Comparison of ENCODE assay signal across 8 cellular contexts in the genomic region with DNA sequence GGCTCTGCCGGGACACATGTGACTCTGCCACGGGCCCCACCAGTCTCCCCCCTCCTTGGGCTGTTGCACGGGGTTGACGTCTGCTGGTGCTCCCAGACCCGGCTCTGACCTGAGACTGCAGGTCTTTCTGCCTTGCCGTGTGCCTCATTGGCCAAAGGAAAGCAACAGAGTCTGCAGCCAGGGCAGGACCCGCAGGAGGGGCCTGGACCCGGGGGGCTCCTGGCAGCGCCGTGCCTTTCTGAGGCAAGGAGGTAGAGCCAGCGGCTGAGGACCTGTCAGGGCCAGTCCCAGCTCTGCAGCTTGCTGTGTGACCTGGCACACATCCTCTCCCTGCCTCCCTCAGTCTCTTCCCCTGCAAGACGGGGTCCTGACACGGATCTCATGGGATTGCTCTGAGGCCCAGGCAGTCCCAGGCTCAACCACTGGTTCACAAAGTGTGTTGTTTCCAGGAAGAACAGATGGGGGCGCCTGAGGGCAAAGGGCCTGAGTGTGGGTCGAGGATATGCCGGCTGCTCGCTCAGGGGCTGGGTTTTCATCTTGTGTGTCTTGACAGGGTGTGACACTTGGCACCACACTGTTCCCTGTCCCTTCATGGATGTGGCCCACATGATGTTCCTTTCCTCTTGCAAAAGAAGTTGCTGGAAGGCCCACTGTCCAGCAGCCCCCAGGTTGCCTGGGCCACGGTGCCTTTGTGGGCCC. TPM values are rescaled to one million over a fixed set of nuclear protein-coding genes. Genes with fewer than 3 reads are reported as not detected.
A peak's percentile ranks its signal among the peaks of the same experiment; 100 is the strongest.
DNase-seq lines count a peak whose midpoint lies in the region; TF ChIP-seq lines count a peak whose summit lies in the region.

No MANE protein-coding gene starts in this region.

- peak; percentile 88 for DNase-seq in activated CD4-positive, alpha-beta T cell treated with anti-CD3 and anti-CD28 coated beads, Interleukin-2, amount 10 ng/mL, durations not matched to agents 24 days and 14 days
- DNase-seq in activated CD4-positive, alpha-beta T cell treated with anti-CD3 and anti-CD28 coated beads for 1 hour = no peak
- DNase-seq in OCI-LY7 (ENCODE audit: low spot score) = peak; percentile 43
- peak; percentile 72 for DNase-seq in ecto neural progenitor cell (ENCODE audit: low spot score)
- DNase-seq in neural crest cell (ENCODE audit: low read depth, low spot score) = peak; percentile 51
- DNase-seq in cerebellum (ENCODE audit: low spot score) = no peak
- no peak for DNase-seq in T-helper 9 cell
- no peak for DNase-seq in NCI-H2107 (lab: John Stamatoyannopoulos, UW)

- CTCF ChIA-PET in OCI-LY7 (lab: Charles Lee; ENCODE audit: unreplicated experiment) = no interaction called here

- H3K9me3 ChIP-seq in OCI-LY7 (ENCODE audit: low read length) = no peaks in the 10 kb centered on the region

- no peaks in the 10 kb centered on the region for H3K4me1 ChIP-seq in OCI-LY7 (ENCODE audit: insufficient read depth, low read length, poor library complexity, severe bottlenecking)

- H3K27me3 Mint-ChIP-seq in activated CD4-positive, alpha-beta T cell treated with anti-CD3 and anti-CD28 coated beads, Interleukin-2, amount 10 ng/mL, durations not matched to agents 24 days and 14 days = no peaks in the 10 kb centered on the region
- H3K27me3 Mint-ChIP-seq in neural crest cell (ENCODE audit: low read depth) = no peaks in the 10 kb centered on the region

- BruUV-seq in OCI-LY7 (replicated peaks; lab: Mats Ljungman, UMichigan) = no TSS peak

- H3K4me3 ChIP-seq in OCI-LY7 (ENCODE audit: low read depth, low read length, poor library complexity, severe bottlenecking) = no peak overlapping the region

- H2AFZ ChIP-seq in OCI-LY7 (ENCODE audit: low read length) = no peak overlapping the region

- H3K9me3 Mint-ChIP-seq in activated CD4-positive, alpha-beta T cell treated with anti-CD3 and anti-CD28 coated beads, Interleukin-2, amount 10 ng/mL, durations not matched to agents 24 days and 14 days = no peaks in the 10 kb centered on the region
- H3K9me3 Mint-ChIP-seq in neural crest cell = no peaks in the 10 kb centered on the region

- POLR2A ChIA-PET in OCI-LY7 (lab: Charles Lee) = no interaction called here

- H3K27ac ChIP-seq in OCI-LY7 (ENCODE audit: low read depth, low read length, poor library complexity, severe bottlenecking) = no peak overlapping the region

- H3K36me3 Mint-ChIP-seq in activated CD4-positive, alpha-beta T cell treated with anti-CD3 and anti-CD28 coated beads, Interleukin-2, amount 10 ng/mL, durations not matched to agents 24 days and 14 days (ENCODE audit: low read depth) = peaks cover 18% of the 10 kb centered on the region
- no peaks in the 10 kb centered on the region for H3K36me3 Mint-ChIP-seq in neural crest cell (ENCODE audit: low read depth)

- intact Hi-C loops in activated CD4-positive, alpha-beta T cell treated with anti-CD3 and anti-CD28 coated beads, Interleukin-2, amount 10 ng/mL, durations not matched to agents 24 days and 14 days (cut with micrococcal nuclease) = no loop called here
- intact Hi-C loops in OCI-LY7 (cut with micrococcal nuclease; ENCODE audit: unreplicated experiment) = no loop called here

- H3K4me3 Mint-ChIP-seq in activated CD4-positive, alpha-beta T cell treated with anti-CD3 and anti-CD28 coated beads, Interleukin-2, amount 10 ng/mL, durations not matched to agents 24 days and 14 days = no peak overlapping the region
- no peak overlapping the region for H3K4me3 Mint-ChIP-seq in neural crest cell

- TF ChIP-seq CTCF in OCI-LY7 (conservative IDR thresholded peaks at IDR 0.05; ENCODE audit: low read length) (peak; percentile 73), neural crest cell (conservative IDR thresholded peaks at IDR 0.05) (peak; percentile 39)

- H3K4me1 Mint-ChIP-seq in activated CD4-positive, alpha-beta T cell treated with anti-CD3 and anti-CD28 coated beads, Interleukin-2, amount 10 ng/mL, durations not matched to agents 24 days and 14 days = peaks cover 4% of the 10 kb centered on the region
- H3K4me1 Mint-ChIP-seq in neural crest cell = no peaks in the 10 kb centered on the region

- H3K79me2 ChIP-seq in OCI-LY7 (ENCODE audit: insufficient read depth, low read depth, low read length) = no peaks in the 10 kb centered on the region

- no peak overlapping the region for H3K27ac Mint-ChIP-seq in activated CD4-positive, alpha-beta T cell treated with anti-CD3 and anti-CD28 coated beads, Interleukin-2, amount 10 ng/mL, durations not matched to agents 24 days and 14 days
- no peak overlapping the region for H3K27ac Mint-ChIP-seq in neural crest cell (ENCODE audit: unreplicated experiment)

- H3K4me2 ChIP-seq in OCI-LY7 (ENCODE audit: low read length) = no peak overlapping the region

- H3K9me2 ChIP-seq in OCI-LY7 (ENCODE audit: insufficient read depth, low read length) = no peaks in the 10 kb centered on the region

- no peaks in the 10 kb centered on the region; the same call in 1 of the 2 replicates for H4K20me1 ChIP-seq in OCI-LY7 (ENCODE audit: insufficient read depth, low read length)

- peaks cover 36% of the 10 kb centered on the region; the same call in 1 of the 2 replicates for H3K36me3 ChIP-seq in OCI-LY7 (ENCODE audit: insufficient read depth, low read length)

RNA-seq across cellular contexts. Expression of gene CAPN10, which starts 9.0 kb away (rescaled TPM):
- total RNA-seq in activated CD4-positive, alpha-beta T cell treated with anti-CD3 and anti-CD28 coated beads, Interleukin-2, amount 10 ng/mL, durations not matched to agents 24 days and 14 days = 48.4 and 51.9 TPM in 2 replicates
- 54.1 and 78.1 TPM in 2 replicates for total RNA-seq in OCI-LY7 (2014; rRNA removed; shearing (Covaris generic))
- total RNA-seq in OCI-LY7 (2022) = 67.3 and 70.6 TPM in 2 replicates
- 57.7 and 62.7 TPM in 2 replicates for total RNA-seq in neural crest cell
- 31.2 TPM for total RNA-seq in cerebellum

RNA-seq across cellular contexts. Expression of gene RNPEPL1, which starts 27.2 kb away (rescaled TPM):
- total RNA-seq in activated CD4-positive, alpha-beta T cell treated with anti-CD3 and anti-CD28 coated beads, Interleukin-2, amount 10 ng/mL, durations not matched to agents 24 days and 14 days = 59.1 and 60.7 TPM in 2 replicates
- 22.7 and 41.9 TPM in 2 replicates for total RNA-seq in OCI-LY7 (2014; rRNA removed; shearing (Covaris generic))
- total RNA-seq in OCI-LY7 (2022) = 51.8 and 53.5 TPM in 2 replicates
- 36.1 and 37.1 TPM in 2 replicates for total RNA-seq in neural crest cell
- total RNA-seq in cerebellum = 5.4 TPM

RNA-seq across cellular contexts. Expression of gene GPR35, which starts 29.8 kb away (rescaled TPM):
- total RNA-seq in activated CD4-positive, alpha-beta T cell treated with anti-CD3 and anti-CD28 coated beads, Interleukin-2, amount 10 ng/mL, durations not matched to agents 24 days and 14 days = 7.1 and 8.7 TPM in 2 replicates
- total RNA-seq in OCI-LY7 (2014; rRNA removed; shearing (Covaris generic)) = 0.88 and 2.1 TPM in 2 replicates
- 1.4 and 2.4 TPM in 2 replicates for total RNA-seq in OCI-LY7 (2022)
- 1.7 and 2.0 TPM in 2 replicates for total RNA-seq in neural crest cell
- 2.4 TPM for total RNA-seq in cerebellum

RNA-seq across cellular contexts. Expression of gene DUSP28, which starts 35.4 kb away (rescaled TPM):
- total RNA-seq in activated CD4-positive, alpha-beta T cell treated with anti-CD3 and anti-CD28 coated beads, Interleukin-2, amount 10 ng/mL, durations not matched to agents 24 days and 14 days = 6.3 and 7.9 TPM in 2 replicates
- total RNA-seq in OCI-LY7 (2014; rRNA removed; shearing (Covaris generic)) = 13.0 and 17.6 TPM in 2 replicates
- total RNA-seq in OCI-LY7 (2022) = 15.8 and 16.7 TPM in 2 replicates
- 5.0 and 6.1 TPM in 2 replicates for total RNA-seq in neural crest cell
- 3.1 TPM for total RNA-seq in cerebellum

RNA-seq across cellular contexts. Expression of gene ANKMY1, which starts 37.7 kb away (rescaled TPM):
- 24.8 and 26.7 TPM in 2 replicates for total RNA-seq in activated CD4-positive, alpha-beta T cell treated with anti-CD3 and anti-CD28 coated beads, Interleukin-2, amount 10 ng/mL, durations not matched to agents 24 days and 14 days
- 24.7 and 30.6 TPM in 2 replicates for total RNA-seq in OCI-LY7 (2014; rRNA removed; shearing (Covaris generic))
- total RNA-seq in OCI-LY7 (2022) (65.9 and 69.4 TPM in 2 replicates), neural crest cell (13.0 and 15.9 TPM in 2 replicates), cerebellum (13.2 TPM)

Comparison
In these comparisons a context has a peak if more than half of its experiments do, and no peak if none do; other contexts are left out.
1. DNase-seq: peak in activated CD4-positive, alpha-beta T cell treated with anti-CD3 and anti-CD28 coated beads, Interleukin-2, amount 10 ng/mL, durations not matched to agents 24 days and 14 days (single experiment), OCI-LY7 (single experiment), ecto neural progenitor cell (single experiment) and neural crest cell (single experiment); none in activated CD4-positive, alpha-beta T cell treated with anti-CD3 and anti-CD28 coated beads for 1 hour (single experiment), cerebellum (single experiment), T-helper 9 cell (single experiment) and NCI-H2107 (single experiment).